Comparison of ENCODE assay signal across 8 cellular contexts in genomic region chr18:25164211-25164836, GRCh38.
DNase-seq lines count a peak whose midpoint lies in the region; ATAC-seq and TF ChIP-seq lines count a peak whose summit lies in the region.

No MANE protein-coding gene starts in this region.

- no peaks in the 10 kb centered on the region for H3K4me1 ChIP-seq in Peyer's patch
- H3K4me1 ChIP-seq in lower lobe of right lung, result peaks cover 13% of the 10 kb centered on the region
- H3K4me1 ChIP-seq in prostate gland (replicated peaks), result no peaks in the 10 kb centered on the region

- H3K9me3 ChIP-seq in Peyer's patch (no peaks in the 10 kb centered on the region), lower lobe of right lung (no peaks in the 10 kb centered on the region), prostate gland (no peaks in the 10 kb centered on the region)

- 41% methylated on average over 6 of the region's 6 CpGs for WGBS in prostate gland

- TF ChIP-seq POLR2A in Peyer's patch (IDR thresholded peaks at IDR 0.05), result no peak
- no peak for TF ChIP-seq POLR2A in prostate gland (IDR thresholded peaks at IDR 0.05)

- H3K4me3 ChIP-seq in Peyer's patch (peak overlapping the region; percentile 6 to 38 (median 22)), lower lobe of right lung (peak overlapping the region; percentile 43), prostate gland (peak overlapping the region in 1 of 2 donors; percentile 11)

- DNase-seq in Peyer's patch (no peak), lower lobe of right lung (no peak), SK-N-DZ (ENCODE audit: low spot score) (no peak), AG08395 (ENCODE audit: low spot score) (no peak), prostate gland (ENCODE audit: low spot score) (no peak)

- H3K36me3 ChIP-seq in Peyer's patch (no peaks in the 10 kb centered on the region), lower lobe of right lung (no peaks in the 10 kb centered on the region), prostate gland (no peaks in the 10 kb centered on the region)

- ATAC-seq in GM18499 (IDR thresholded peaks at IDR 0.05; ENCODE audit: insufficient read depth, unreplicated experiment), result peak; percentile 11
- ATAC-seq in GM21737 (IDR thresholded peaks at IDR 0.05; ENCODE audit: unreplicated experiment), result peak; percentile 48
- ATAC-seq in lower lobe of right lung, result peak in 1 of 2 donors; percentile 37
- ATAC-seq in esophagus mucosa, result no peak

- no peaks in the 10 kb centered on the region for H3K27me3 ChIP-seq in Peyer's patch
- H3K27me3 ChIP-seq in lower lobe of right lung (ENCODE audit: low read depth), result no peaks in the 10 kb centered on the region
- no peaks in the 10 kb centered on the region for H3K27me3 ChIP-seq in prostate gland (replicated peaks; ENCODE audit: insufficient read depth)

- no peak for TF ChIP-seq CTCF in Peyer's patch (IDR thresholded peaks at IDR 0.05)
- no peak for TF ChIP-seq CTCF in lower lobe of right lung (IDR thresholded peaks at IDR 0.05)
- no peak for TF ChIP-seq CTCF in prostate gland (IDR thresholded peaks at IDR 0.05)

- intact Hi-C loops in lower lobe of right lung (cut with DNase I), result no loop called here
- intact Hi-C loops in prostate gland (cut with DNase I), result no loop called here

- peak overlapping the region in 2 of 4 donors; percentile 12 to 39 for H3K27ac ChIP-seq in Peyer's patch
- no peak overlapping the region for H3K27ac ChIP-seq in lower lobe of right lung
- no peak overlapping the region for H3K27ac ChIP-seq in prostate gland
